ENCODE assay signal across 10 cellular contexts in genomic region chr5:81303563-81303962, GRCh38. TPM values are rescaled to one million over a fixed set of nuclear protein-coding genes. Genes with fewer than 3 reads are reported as not detected.
DNase-seq lines count a peak whose midpoint lies in the region; ATAC-seq and TF ChIP-seq lines count a peak whose summit lies in the region.
"Had no signal": no experiment of that assay in that cellular context is flagged by ENCODE, and none has a peak within 500 bp of the region (broad histone marks: within the 10 kb centered on the region; RNA-seq: fewer than 3 reads in every experiment).

No MANE protein-coding gene starts in this region.

- H3K27me3 Mint-ChIP-seq in activated T-helper 2 cell treated with anti-CD3 and anti-CD28 coated beads, Interferon-gamma antibody, Interleukin-2, Interleukin-4, amounts not matched to agents 10 μg/mL and 5 μg/mL and 100 μg/mL, durations not matched to agents 14 hours and 24 hours and 36 hours (ENCODE audit: low read depth) = no peaks in the 10 kb centered on the region

- H3K4me3 ChIP-seq in HFF-Myc (replicated peaks; ENCODE audit: low read depth, low read length) = no peak overlapping the region

- peak overlapping the region; percentile 60 for H3K4me3 Mint-ChIP-seq in activated T-helper 2 cell treated with anti-CD3 and anti-CD28 coated beads, Interferon-gamma antibody, Interleukin-2, Interleukin-4, amounts not matched to agents 10 μg/mL and 5 μg/mL and 100 μg/mL, durations not matched to agents 14 hours and 24 hours and 36 hours (ENCODE audit: low read depth)

- ATAC-seq in GM21825 (IDR thresholded peaks at IDR 0.05; ENCODE audit: unreplicated experiment) = no peak
- no peak for ATAC-seq in HG02642 (IDR thresholded peaks at IDR 0.05; ENCODE audit: poor library complexity, unreplicated experiment)

- intact Hi-C loops in activated T-helper 2 cell treated with anti-CD3 and anti-CD28 coated beads, Interferon-gamma antibody, Interleukin-2, Interleukin-4, amounts not matched to agents 10 μg/mL and 5 μg/mL and 100 μg/mL, durations not matched to agents 14 hours and 24 hours and 36 hours (cut with micrococcal nuclease) = loop anchor here (5.0 to 10.0 kb wide), 7 partner anchors 119 to 899 kb away; partner anchors contain the start of genes ATG10, RASGRF2, SSBP2 and ZFYVE16

- DNase-seq in AG20443 (ENCODE audit: low spot score) (peak; percentile 9), HFF-Myc (ENCODE audit: extremely low read depth, low read depth) (peak; percentile 26), iris pigment epithelial cell (ENCODE audit: low read depth) (peak; percentile 96), KG1 (lab: John Stamatoyannopoulos, UW) (no peak)
- no peak for DNase-seq in activated T-helper 2 cell treated with anti-CD3 and anti-CD28 coated beads, Interferon-gamma antibody, Interleukin-2, Interleukin-4, amounts not matched to agents 10 μg/mL and 5 μg/mL and 100 μg/mL, durations not matched to agents 14 hours and 24 hours and 36 hours (ENCODE audit: low spot score)
- DNase-seq in stimulated activated naive CD4-positive, alpha-beta T cell treated with Interleukin-2 at 50 U/mL for 16 hours (lab: John Stamatoyannopoulos, UW) = no peak
- DNase-seq: NCI-H2081 treated with DMSO at 0.1 percent for 48 hours, nucleus accumbens had no signal

- H3K4me1 Mint-ChIP-seq in activated T-helper 2 cell treated with anti-CD3 and anti-CD28 coated beads, Interferon-gamma antibody, Interleukin-2, Interleukin-4, amounts not matched to agents 10 μg/mL and 5 μg/mL and 100 μg/mL, durations not matched to agents 14 hours and 24 hours and 36 hours (ENCODE audit: low read depth) = peaks cover 33% of the 10 kb centered on the region

- no peaks in the 10 kb centered on the region for H3K9me3 Mint-ChIP-seq in activated T-helper 2 cell treated with anti-CD3 and anti-CD28 coated beads, Interferon-gamma antibody, Interleukin-2, Interleukin-4, amounts not matched to agents 10 μg/mL and 5 μg/mL and 100 μg/mL, durations not matched to agents 14 hours and 24 hours and 36 hours

- no peak overlapping the region for H3K27ac Mint-ChIP-seq in activated T-helper 2 cell treated with anti-CD3 and anti-CD28 coated beads, Interferon-gamma antibody, Interleukin-2, Interleukin-4, amounts not matched to agents 10 μg/mL and 5 μg/mL and 100 μg/mL, durations not matched to agents 14 hours and 24 hours and 36 hours

- TF ChIP-seq CTCF in HFF-Myc (IDR thresholded peaks at IDR 0.05; ENCODE audit: low read depth, low read length, missing control alignments) = no peak

- peaks cover 16% of the 10 kb centered on the region for H3K36me3 Mint-ChIP-seq in activated T-helper 2 cell treated with anti-CD3 and anti-CD28 coated beads, Interferon-gamma antibody, Interleukin-2, Interleukin-4, amounts not matched to agents 10 μg/mL and 5 μg/mL and 100 μg/mL, durations not matched to agents 14 hours and 24 hours and 36 hours (ENCODE audit: low read depth)

RNA-seq across cellular contexts. Expression of gene ZCCHC9, which starts 2.2 kb away (rescaled TPM):
- total RNA-seq in activated T-helper 2 cell treated with anti-CD3 and anti-CD28 coated beads, Interferon-gamma antibody, Interleukin-2, Interleukin-4, amounts not matched to agents 10 μg/mL and 5 μg/mL and 100 μg/mL, durations not matched to agents 14 hours and 24 hours and 36 hours = 43.4 and 46.9 TPM in 2 replicates

Comparison
In these comparisons a context has a peak if more than half of its experiments do, and no peak if none do; other contexts are left out.
1. DNase-seq: peak in AG20443 (single experiment), HFF-Myc (single experiment) and iris pigment epithelial cell (single experiment); none in activated T-helper 2 cell treated with anti-CD3 and anti-CD28 coated beads, Interferon-gamma antibody, Interleukin-2, Interleukin-4, amounts not matched to agents 10 μg/mL and 5 μg/mL and 100 μg/mL, durations not matched to agents 14 hours and 24 hours and 36 hours (single experiment), KG1 (single experiment) and stimulated activated naive CD4-positive, alpha-beta T cell treated with Interleukin-2 at 50 U/mL for 16 hours (single experiment).